ENCODE assay signal across 24 cellular contexts in the genomic region with DNA sequence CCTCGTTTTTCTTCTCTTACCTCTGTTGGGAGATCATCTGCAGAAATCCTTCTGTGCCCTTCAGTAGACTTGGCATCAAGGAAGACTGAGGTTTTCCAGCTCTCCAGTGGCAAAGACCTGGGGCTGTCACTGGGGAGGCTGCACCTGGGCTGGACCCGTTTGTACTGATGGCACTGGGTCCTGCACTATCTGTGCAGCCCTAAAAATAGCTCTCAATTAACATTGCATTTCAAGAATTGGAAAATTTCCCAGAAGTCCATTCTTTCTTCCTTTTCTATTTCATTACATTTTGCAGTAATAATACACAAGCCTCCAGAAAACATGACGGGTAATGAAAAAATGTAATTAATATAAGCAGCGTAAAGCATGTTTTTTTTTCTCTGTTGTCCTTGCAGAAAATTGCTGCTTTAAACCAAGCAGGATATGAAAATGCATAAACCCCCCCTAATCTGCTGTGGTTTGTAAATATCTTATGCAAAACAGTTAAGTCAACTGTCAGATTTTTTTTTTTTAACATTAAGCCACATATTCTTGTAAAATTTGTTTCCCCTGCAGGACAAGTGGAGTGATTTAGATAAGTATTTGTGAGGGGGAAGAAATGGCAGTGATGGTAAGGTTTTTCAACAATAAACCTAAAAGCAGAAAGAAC.
A peak's percentile ranks its signal among the peaks of the same experiment; 100 is the strongest.
DNase-seq lines count a peak whose midpoint lies in the region; ATAC-seq, FAIRE-seq and TF ChIP-seq lines count a peak whose summit lies in the region.
"Had no signal": no experiment of that assay in that cellular context is flagged by ENCODE, and none has a peak within 500 bp of the region (broad histone marks: within the 10 kb centered on the region; RNA-seq: fewer than 3 reads in every experiment).

No MANE protein-coding gene starts in this region.

- no peak overlapping the region for H4K8ac ChIP-seq in IMR-90 (ENCODE audit: low read depth in 2 of 2, low read length in 2 of 2)

- peaks cover under 1% of the 10 kb centered on the region; the same call in 1 of the 2 replicates for H3K9me1 ChIP-seq in IMR-90 (ENCODE audit: insufficient read depth, low read length)

- no peak overlapping the region for H3K4me3 Mint-ChIP-seq in astrocyte (ENCODE audit: unreplicated experiment)
- H3K4me3 Mint-ChIP-seq in CD14-positive monocyte, result no peak overlapping the region
- no peak overlapping the region for H3K4me3 Mint-ChIP-seq in progenitor cell of endocrine pancreas (ENCODE audit: low read depth)
- H3K4me3 Mint-ChIP-seq: activated naive CD8-positive, alpha-beta T cell; stimulated activated naive CD8-positive, alpha-beta T cell treated with anti-CD3 and anti-CD28 coated beads, Interleukin-15, Interleukin-2, amounts not matched to agents 100 ng/mL and 50 ng/mL, for 24 hours had no signal

- no peak overlapping the region for H3K4me2 ChIP-seq in IMR-90 (ENCODE audit: low read depth, low read length)
- H3K4me2 ChIP-seq in astrocyte (ENCODE audit: low read length), result peak overlapping the region; percentile 71

- H2BK20ac ChIP-seq in IMR-90 (ENCODE audit: low read depth, low read length), result no peak overlapping the region

- H3K27ac ChIP-seq in C4-2B (peak overlapping the region; percentile 17; the same call in 1 of the 2 replicates), IMR-90 (ENCODE audit: insufficient read depth, low read length) (no peak overlapping the region), astrocyte (ENCODE audit: low read depth, low read length) (no peak overlapping the region)
- H3K27ac ChIP-seq: BLaER1 treated with 17β-estradiol and CSF1 and Interleukin-3, amounts not matched to agents 10 nM and 100 nM; dorsolateral prefrontal cortex; neutrophil; prostate gland; thyroid gland; WERI-Rb-1 had no signal

- ATAC-seq in GM18502 (IDR thresholded peaks at IDR 0.05; ENCODE audit: poor library complexity, unreplicated experiment), result peak; percentile 59
- peak; percentile 17; the same call in 1 of the 2 replicates for ATAC-seq in IMR-90 (ENCODE audit: low read depth)
- no peak for ATAC-seq in HG02610 (IDR thresholded peaks at IDR 0.05; ENCODE audit: unreplicated experiment)
- ATAC-seq: K562 had no signal

- intact Hi-C loops in IMR-90 (cut with micrococcal nuclease) (no loop called here), CD14-positive monocyte (cut with micrococcal nuclease) (no loop called here)

- H3K79me1 ChIP-seq in IMR-90 (ENCODE audit: low read depth in 1 of 2, low read length in 2 of 2), result no peaks in the 10 kb centered on the region

- DNase-seq in IMR-90 (no peak), astrocyte (ENCODE audit: low read depth) (no peak), CD14-positive monocyte (ENCODE audit: low spot score) (no peak), progenitor cell of endocrine pancreas (ENCODE audit: low spot score, unreplicated experiment) (no peak)
- DNase-seq in activated T-cell treated with anti-CD3 and anti-CD28 coated beads, Interleukin-2, amount 50 U/mL, for 1 hour, result no peak
- DNase-seq: activated CD8-positive, alpha-beta memory T cell treated with anti-CD3 and anti-CD28 coated beads, Interleukin-2, amount 50 U/mL, for 4 hours; aorta; central memory CD4-positive, alpha-beta T cell; dorsolateral prefrontal cortex; mesenchymal stem cell; NCI-H146; stimulated activated CD4-positive, alpha-beta T cell treated with anti-CD3 and anti-CD28 coated beads, Interleukin-15, amount 100 ng/mL, for 24 hours; thyroid gland had no signal

- no peak overlapping the region for H2BK120ac ChIP-seq in IMR-90 (ENCODE audit: low read depth, low read length)

- H3K4me3 ChIP-seq in IMR-90 (ENCODE audit: insufficient read depth, low read depth, low read length), result no peak overlapping the region
- H3K4me3 ChIP-seq in astrocyte (ENCODE audit: insufficient read depth, low read depth, low read length), result no peak overlapping the region
- H3K4me3 ChIP-seq: BLaER1 treated with 17β-estradiol and CSF1 and Interleukin-3, amounts not matched to agents 10 nM and 100 nM; dorsolateral prefrontal cortex; K562; prostate gland; thyroid gland had no signal

- H3K4ac ChIP-seq in IMR-90 (ENCODE audit: low read depth, low read length), result no peak overlapping the region

- H3K36me3 Mint-ChIP-seq in astrocyte (ENCODE audit: low read depth, unreplicated experiment) (no peaks in the 10 kb centered on the region), CD14-positive monocyte (no peaks in the 10 kb centered on the region), progenitor cell of endocrine pancreas (ENCODE audit: insufficient read depth) (no peaks in the 10 kb centered on the region)
- H3K36me3 Mint-ChIP-seq: activated naive CD8-positive, alpha-beta T cell had no signal

- H2AK9ac ChIP-seq in IMR-90 (replicated peaks; ENCODE audit: low read depth, low read length, poor library complexity), result no peak overlapping the region

- H3K27ac Mint-ChIP-seq in astrocyte (ENCODE audit: unreplicated experiment) (no peak overlapping the region), CD14-positive monocyte (peak overlapping the region in 1 of 7 donors; percentile 71), progenitor cell of endocrine pancreas (no peak overlapping the region)
- H3K27ac Mint-ChIP-seq: activated naive CD8-positive, alpha-beta T cell; activated T-helper 2 cell treated with anti-CD3 and anti-CD28 coated beads, Interferon-gamma antibody, Interleukin-2, Interleukin-4, amounts not matched to agents 10 μg/mL and 5 μg/mL and 100 μg/mL, durations not matched to agents 14 hours and 24 hours and 36 hours; stimulated activated naive CD8-positive, alpha-beta T cell treated with anti-CD3 and anti-CD28 coated beads, Interleukin-15, Interleukin-2, amounts not matched to agents 100 ng/mL and 50 ng/mL, for 24 hours had no signal

- no TSS peak for BruUV-seq in IMR-90 (replicated peaks; lab: Mats Ljungman, UMichigan)

- TF ChIP-seq RAD21 in IMR-90 (IDR thresholded peaks at IDR 0.05; ENCODE audit: low read length), result no peak

- WGBS in IMR-90 (ENCODE audit: extremely low coverage in 2 of 2, insufficient read length in 1 of 2), 2 experiments, result no CpG with 5 or more reads among the region's 4 CpGs

- no peak overlapping the region for H3K56ac ChIP-seq in IMR-90 (ENCODE audit: extremely low read depth, insufficient read depth, low read length)

- H2AFZ ChIP-seq in IMR-90 (replicated peaks; ENCODE audit: low read length, poor library complexity) (no peak overlapping the region), astrocyte (ENCODE audit: low read depth, low read length) (no peak overlapping the region)

- H3K18ac ChIP-seq in IMR-90 (ENCODE audit: low read depth, low read length), result no peak overlapping the region

- H3K9me3 ChIP-seq in IMR-90 (ENCODE audit: control insufficient read depth, insufficient read depth, low read length) (peaks cover 1% of the 10 kb centered on the region; the same call in 1 of the 2 replicates), astrocyte (ENCODE audit: insufficient read depth, low read depth, low read length) (no peaks in the 10 kb centered on the region)
- H3K9me3 ChIP-seq: BLaER1 treated with 17β-estradiol and CSF1 and Interleukin-3, amounts not matched to agents 10 nM and 100 nM; neutrophil; prostate gland; thyroid gland had no signal

- in situ Hi-C loops in IMR-90 (cut with MboI; ENCODE audit: low sequenced_read_pairs), result no loop called here

- H3K27me3 Mint-ChIP-seq in astrocyte (ENCODE audit: low read depth, unreplicated experiment) (no peaks in the 10 kb centered on the region), CD14-positive monocyte (ENCODE audit: low read depth in 3 of 3) (no peaks in the 10 kb centered on the region), progenitor cell of endocrine pancreas (no peaks in the 10 kb centered on the region)
- H3K27me3 Mint-ChIP-seq: stimulated activated naive CD8-positive, alpha-beta T cell treated with anti-CD3 and anti-CD28 coated beads, Interleukin-15, Interleukin-2, amounts not matched to agents 100 ng/mL and 50 ng/mL, for 24 hours had no signal

- H4K5ac ChIP-seq in IMR-90 (ENCODE audit: low read depth, low read length), result no peak overlapping the region

- H3K23ac ChIP-seq in IMR-90 (ENCODE audit: low read depth, low read length), result no peak overlapping the region

- no peak for FAIRE-seq in astrocyte (lab: Jason Lieb, UNC)
- FAIRE-seq: K562 had no signal

- H2BK15ac ChIP-seq in IMR-90 (ENCODE audit: low read depth, low read length), result no peak overlapping the region

- no peaks in the 10 kb centered on the region for H3K27me3 ChIP-seq in IMR-90 (ENCODE audit: control insufficient read depth, insufficient read depth, low read length)
- H3K27me3 ChIP-seq in astrocyte (ENCODE audit: insufficient read depth, low read length), result no peaks in the 10 kb centered on the region
- H3K27me3 ChIP-seq: BLaER1 treated with 17β-estradiol and CSF1 and Interleukin-3, amounts not matched to agents 10 nM and 100 nM; dorsolateral prefrontal cortex; neutrophil; thyroid gland had no signal

- no peak overlapping the region for H2AK5ac ChIP-seq in IMR-90 (ENCODE audit: low read depth, low read length)

- H4K91ac ChIP-seq in IMR-90 (ENCODE audit: insufficient read depth, low read depth, low read length), result no peak overlapping the region

- TF ChIP-seq CTCF in C4-2B (conservative IDR thresholded peaks at IDR 0.05) (no peak), IMR-90 (conservative IDR thresholded peaks at IDR 0.05; ENCODE audit: low read depth, low read length) (no peak), astrocyte (IDR thresholded peaks at IDR 0.05; ENCODE audit: insufficient read depth, low read depth, low read length) (no peak), CD14-positive monocyte (IDR thresholded peaks at IDR 0.05) (no peak), progenitor cell of endocrine pancreas (IDR thresholded peaks at IDR 0.05; ENCODE audit: unreplicated experiment) (no peak)

- CTCF ChIA-PET in IMR-90 (lab: Yijun Ruan, JAX), result no interaction called here

- H3K36me3 ChIP-seq in IMR-90 (ENCODE audit: control insufficient read depth, insufficient read depth, low read length) (no peaks in the 10 kb centered on the region), astrocyte (ENCODE audit: insufficient read depth, low read length) (no peaks in the 10 kb centered on the region)
- H3K36me3 ChIP-seq: BLaER1 treated with 17β-estradiol and CSF1 and Interleukin-3, amounts not matched to agents 10 nM and 100 nM; neutrophil; prostate gland; thyroid gland; WERI-Rb-1 had no signal

- H3K4me1 Mint-ChIP-seq in astrocyte (ENCODE audit: low read depth, unreplicated experiment), result peaks cover 21% of the 10 kb centered on the region
- peaks cover under 1% of the 10 kb centered on the region for H3K4me1 Mint-ChIP-seq in CD14-positive monocyte
- no peaks in the 10 kb centered on the region for H3K4me1 Mint-ChIP-seq in progenitor cell of endocrine pancreas (ENCODE audit: low read depth)

- no peak overlapping the region for H3K14ac ChIP-seq in IMR-90 (replicated peaks; ENCODE audit: low read depth, low read length)

- no peak for TF ChIP-seq POLR2A in IMR-90 (IDR thresholded peaks at IDR 0.05; ENCODE audit: low read depth, low read length)

- H2BK5ac ChIP-seq in IMR-90 (ENCODE audit: low read depth, low read length, poor library complexity, severe bottlenecking), result no peak overlapping the region

- no peaks in the 10 kb centered on the region for H3K79me2 ChIP-seq in astrocyte (ENCODE audit: insufficient read depth, low read length)

- dilution Hi-C loops in IMR-90 (cut with HindIII; ENCODE audit: low sequenced_read_pairs, unreplicated experiment), result no loop called here

- no peaks in the 10 kb centered on the region for H3K9me3 Mint-ChIP-seq in astrocyte (ENCODE audit: unreplicated experiment)
- H3K9me3 Mint-ChIP-seq in CD14-positive monocyte, result peaks cover 0 to 3% (median 0%) of the 10 kb centered on the region in 7 donors
- H3K9me3 Mint-ChIP-seq in progenitor cell of endocrine pancreas (ENCODE audit: low read depth), result peaks cover 9% of the 10 kb centered on the region
- H3K9me3 Mint-ChIP-seq: activated T-helper 2 cell treated with anti-CD3 and anti-CD28 coated beads, Interferon-gamma antibody, Interleukin-2, Interleukin-4, amounts not matched to agents 10 μg/mL and 5 μg/mL and 100 μg/mL, durations not matched to agents 14 hours and 24 hours and 36 hours; stimulated activated naive CD8-positive, alpha-beta T cell treated with anti-CD3 and anti-CD28 coated beads, Interleukin-15, Interleukin-2, amounts not matched to agents 100 ng/mL and 50 ng/mL, for 24 hours had no signal

- no peak overlapping the region for H3K9ac ChIP-seq in IMR-90 (ENCODE audit: low read depth, low read length)
- H3K9ac ChIP-seq in astrocyte (ENCODE audit: low read length), result no peak overlapping the region
- H3K9ac ChIP-seq: BLaER1 treated with 17β-estradiol and CSF1 and Interleukin-3, amounts not matched to agents 10 nM and 100 nM had no signal

- H3K4me1 ChIP-seq in IMR-90 (ENCODE audit: control insufficient read depth, insufficient read depth, low read length) (peaks cover 7% of the 10 kb centered on the region), astrocyte (ENCODE audit: insufficient read depth, low read length) (peaks cover 16% of the 10 kb centered on the region)
- H3K4me1 ChIP-seq: prostate gland had no signal

- H4K20me1 ChIP-seq in IMR-90 (ENCODE audit: insufficient read depth, low read length), result no peaks in the 10 kb centered on the region
- H4K20me1 ChIP-seq in astrocyte (ENCODE audit: insufficient read depth, low read length), result no peaks in the 10 kb centered on the region
- H4K20me1 ChIP-seq: BLaER1 treated with 17β-estradiol and CSF1 and Interleukin-3, amounts not matched to agents 10 nM and 100 nM had no signal

- POLR2A ChIA-PET in IMR-90 (lab: Charles Lee; ENCODE audit: unreplicated experiment), result no interaction called here
